In genomic region chr5:95084757-95085156, GRCh38 we compare ENCODE assay signal across 3 cellular contexts.
A peak's percentile ranks its signal among the peaks of the same experiment; 100 is the strongest.
TF ChIP-seq lines count a peak whose summit lies in the region.

No MANE protein-coding gene starts in this region.

TF ChIP-seq in A549, 52 proteins besides CTCF, POLR2A, EP300 and RAD21:
- no peak for TF ChIP-seq HOXA7 (CRISPR knock-in tag; IDR thresholded peaks at IDR 0.05)
- TF ChIP-seq CEBPB (IDR thresholded peaks at IDR 0.05), result peak in 1 of 2 experiments; percentile 49; a peak in 2 of 4 replicates
- TF ChIP-seq CBX8 (IDR thresholded peaks at IDR 0.05), result no peak
- no peak for TF ChIP-seq ZFP36 (IDR thresholded peaks at IDR 0.05; ENCODE audit: borderline replicate concordance, partially characterized antibody)
- TF ChIP-seq ESRRA (IDR thresholded peaks at IDR 0.05; ENCODE audit: borderline replicate concordance, low read length), result no peak
- TF ChIP-seq FOSL2 (IDR thresholded peaks at IDR 0.05), result no peak
- TF ChIP-seq FOSL2 (CRISPR knock-in tag; IDR thresholded peaks at IDR 0.05), result peak; percentile 53
- peak; percentile 40; the same call in 1 of the 2 replicates for TF ChIP-seq JUNB (IDR thresholded peaks at IDR 0.05)
- TF ChIP-seq USF2 (IDR thresholded peaks at IDR 0.05), result no peak
- no peak for TF ChIP-seq HEYL (CRISPR knock-in tag; IDR thresholded peaks at IDR 0.05)
- no peak for TF ChIP-seq KDM5A (IDR thresholded peaks at IDR 0.05)
- TF ChIP-seq HOXB5 (CRISPR knock-in tag; IDR thresholded peaks at IDR 0.05), result no peak

TF ChIP-seq in GM23338, 12 proteins besides CTCF, POLR2A, EP300 and RAD21:
- TF ChIP-seq ZNF114 (CRISPR knock-in tag; IDR thresholded peaks at IDR 0.05) (no peak), ZNF331 (CRISPR knock-in tag; IDR thresholded peaks at IDR 0.05; ENCODE audit: low read depth) (no peak)
- TF ChIP-seq, protein P1, sequence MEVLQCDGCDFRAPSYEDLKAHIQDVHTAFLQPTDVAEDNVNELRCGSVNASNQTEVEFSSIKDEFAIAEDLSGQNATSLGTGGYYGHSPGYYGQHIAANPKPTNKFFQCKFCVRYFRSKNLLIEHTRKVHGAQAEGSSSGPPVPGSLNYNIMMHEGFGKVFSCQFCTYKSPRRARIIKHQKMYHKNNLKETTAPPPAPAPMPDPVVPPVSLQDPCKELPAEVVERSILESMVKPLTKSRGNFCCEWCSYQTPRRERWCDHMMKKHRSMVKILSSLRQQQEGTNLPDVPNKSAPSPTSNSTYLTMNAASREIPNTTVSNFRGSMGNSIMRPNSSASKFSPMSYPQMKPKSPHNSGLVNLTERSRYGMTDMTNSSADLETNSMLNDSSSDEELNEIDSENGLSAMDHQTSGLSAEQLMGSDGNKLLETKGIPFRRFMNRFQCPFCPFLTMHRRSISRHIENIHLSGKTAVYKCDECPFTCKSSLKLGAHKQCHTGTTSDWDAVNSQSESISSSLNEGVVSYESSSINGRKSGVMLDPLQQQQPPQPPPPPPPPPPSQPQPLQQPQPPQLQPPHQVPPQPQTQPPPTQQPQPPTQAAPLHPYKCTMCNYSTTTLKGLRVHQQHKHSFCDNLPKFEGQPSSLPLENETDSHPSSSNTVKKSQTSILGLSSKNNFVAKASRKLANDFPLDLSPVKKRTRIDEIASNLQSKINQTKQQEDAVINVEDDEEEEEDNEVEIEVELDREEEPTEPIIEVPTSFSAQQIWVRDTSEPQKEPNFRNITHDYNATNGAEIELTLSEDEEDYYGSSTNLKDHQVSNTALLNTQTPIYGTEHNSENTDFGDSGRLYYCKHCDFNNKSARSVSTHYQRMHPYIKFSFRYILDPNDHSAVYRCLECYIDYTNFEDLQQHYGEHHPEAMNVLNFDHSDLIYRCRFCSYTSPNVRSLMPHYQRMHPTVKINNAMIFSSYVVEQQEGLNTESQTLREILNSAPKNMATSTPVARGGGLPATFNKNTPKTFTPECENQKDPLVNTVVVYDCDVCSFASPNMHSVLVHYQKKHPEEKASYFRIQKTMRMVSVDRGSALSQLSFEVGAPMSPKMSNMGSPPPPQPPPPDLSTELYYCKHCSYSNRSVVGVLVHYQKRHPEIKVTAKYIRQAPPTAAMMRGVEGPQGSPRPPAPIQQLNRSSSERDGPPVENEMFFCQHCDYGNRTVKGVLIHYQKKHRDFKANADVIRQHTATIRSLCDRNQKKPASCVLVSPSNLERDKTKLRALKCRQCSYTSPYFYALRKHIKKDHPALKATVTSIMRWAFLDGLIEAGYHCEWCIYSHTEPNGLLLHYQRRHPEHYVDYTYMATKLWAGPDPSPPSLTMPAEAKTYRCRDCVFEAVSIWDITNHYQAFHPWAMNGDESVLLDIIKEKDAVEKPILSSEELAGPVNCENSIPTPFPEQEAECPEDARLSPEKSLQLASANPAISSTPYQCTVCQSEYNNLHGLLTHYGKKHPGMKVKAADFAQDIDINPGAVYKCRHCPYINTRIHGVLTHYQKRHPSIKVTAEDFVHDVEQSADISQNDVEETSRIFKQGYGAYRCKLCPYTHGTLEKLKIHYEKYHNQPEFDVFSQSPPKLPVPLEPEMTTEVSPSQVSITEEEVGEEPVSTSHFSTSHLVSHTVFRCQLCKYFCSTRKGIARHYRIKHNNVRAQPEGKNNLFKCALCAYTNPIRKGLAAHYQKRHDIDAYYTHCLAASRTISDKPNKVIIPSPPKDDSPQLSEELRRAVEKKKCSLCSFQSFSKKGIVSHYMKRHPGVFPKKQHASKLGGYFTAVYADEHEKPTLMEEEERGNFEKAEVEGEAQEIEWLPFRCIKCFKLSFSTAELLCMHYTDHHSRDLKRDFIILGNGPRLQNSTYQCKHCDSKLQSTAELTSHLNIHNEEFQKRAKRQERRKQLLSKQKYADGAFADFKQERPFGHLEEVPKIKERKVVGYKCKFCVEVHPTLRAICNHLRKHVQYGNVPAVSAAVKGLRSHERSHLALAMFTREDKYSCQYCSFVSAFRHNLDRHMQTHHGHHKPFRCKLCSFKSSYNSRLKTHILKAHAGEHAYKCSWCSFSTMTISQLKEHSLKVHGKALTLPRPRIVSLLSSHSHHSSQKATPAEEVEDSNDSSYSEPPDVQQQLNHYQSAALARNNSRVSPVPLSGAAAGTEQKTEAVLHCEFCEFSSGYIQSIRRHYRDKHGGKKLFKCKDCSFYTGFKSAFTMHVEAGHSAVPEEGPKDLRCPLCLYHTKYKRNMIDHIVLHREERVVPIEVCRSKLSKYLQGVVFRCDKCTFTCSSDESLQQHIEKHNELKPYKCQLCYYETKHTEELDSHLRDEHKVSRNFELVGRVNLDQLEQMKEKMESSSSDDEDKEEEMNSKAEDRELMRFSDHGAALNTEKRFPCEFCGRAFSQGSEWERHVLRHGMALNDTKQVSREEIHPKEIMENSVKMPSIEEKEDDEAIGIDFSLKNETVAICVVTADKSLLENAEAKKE (CRISPR knock-in tag; IDR thresholded peaks at IDR 0.05), result no peak

TF ChIP-seq in H1, 55 proteins besides CTCF, POLR2A, EP300 and RAD21:
- TF ChIP-seq YY1 (IDR thresholded peaks at IDR 0.05; ENCODE audit: low read depth, low read length) (no peak), CHD2 (IDR thresholded peaks at IDR 0.05; ENCODE audit: low read length) (no peak), SRF (IDR thresholded peaks at IDR 0.05; ENCODE audit: low read depth, low read length) (no peak), CBX8 (IDR thresholded peaks at IDR 0.05; ENCODE audit: borderline replicate concordance, low read depth, low read length) (no peak), MAFK (IDR thresholded peaks at IDR 0.05; ENCODE audit: low read depth, low read length) (no peak), HDAC2 (IDR thresholded peaks at IDR 0.05; ENCODE audit: borderline replicate concordance in 1 of 2, low read depth in 2 of 2, low read length in 2 of 2) (no peak), CHD7 (IDR thresholded peaks at IDR 0.05; ENCODE audit: insufficient replicate concordance, low read length) (no peak), KDM4A (IDR thresholded peaks at IDR 0.05; ENCODE audit: low read depth, low read length, severe bottlenecking) (no peak), POU5F1 (IDR thresholded peaks at IDR 0.05; ENCODE audit: low read depth, low read length) (no peak), GABPA (IDR thresholded peaks at IDR 0.05; ENCODE audit: borderline replicate concordance, insufficient read depth, low read length) (no peak), GTF2F1 (IDR thresholded peaks at IDR 0.05; ENCODE audit: borderline replicate concordance, low read depth, low read length) (no peak), BRCA1 (IDR thresholded peaks at IDR 0.05; ENCODE audit: low read depth, low read length) (no peak), USF2 (IDR thresholded peaks at IDR 0.05; ENCODE audit: low read length) (no peak), CBX5 (IDR thresholded peaks at IDR 0.05; ENCODE audit: low read depth, low read length) (no peak), FOSL1 (IDR thresholded peaks at IDR 0.05; ENCODE audit: insufficient read depth, low read depth, low read length) (no peak), BACH1 (IDR thresholded peaks at IDR 0.05; ENCODE audit: low read length) (no peak)
- TF ChIP-seq, protein P2, sequence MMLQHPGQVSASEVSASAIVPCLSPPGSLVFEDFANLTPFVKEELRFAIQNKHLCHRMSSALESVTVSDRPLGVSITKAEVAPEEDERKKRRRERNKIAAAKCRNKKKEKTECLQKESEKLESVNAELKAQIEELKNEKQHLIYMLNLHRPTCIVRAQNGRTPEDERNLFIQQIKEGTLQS (IDR thresholded peaks at IDR 0.05; ENCODE audit: insufficient read depth, low read depth, low read length), result no peak
